Comparison of ENCODE assay signal across 25 cellular contexts in the genomic region with DNA sequence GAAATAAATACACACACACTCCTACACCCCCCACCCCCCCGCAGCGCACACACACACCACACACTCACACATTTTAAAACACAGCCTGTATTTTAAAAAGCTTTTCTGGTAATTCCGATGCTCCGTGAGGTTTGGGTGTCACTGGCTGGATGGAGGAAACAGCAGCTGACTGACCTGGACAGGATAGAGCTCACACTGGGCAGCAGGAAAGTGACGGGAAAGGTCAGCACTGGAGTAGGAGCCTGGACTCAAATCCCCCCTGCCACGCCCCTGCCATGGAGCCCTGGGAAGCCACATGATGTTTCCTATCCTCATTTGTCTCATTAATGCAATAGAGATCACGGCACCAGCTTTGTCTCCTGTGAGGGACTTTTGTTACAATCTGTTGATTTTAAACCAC.
"Had no signal": no experiment of that assay in that cellular context is flagged by ENCODE, and none has a peak within 500 bp of the region (broad histone marks: within the 10 kb centered on the region; RNA-seq: fewer than 3 reads in every experiment).

No MANE protein-coding gene starts in this region.

- H3K27ac Mint-ChIP-seq: dendritic cell treated with granulocyte-macrophage colony-stimulating factor and Interleukin-4, amounts not matched to agents 40 ng/mL and 50 ng/mL, for 4 days; mesothelial cell of epicardium had no signal

- H3K9me3 ChIP-seq: colonic mucosa, esophagus squamous epithelium, gastrocnemius medialis, heart right ventricle, left lung, lower lobe of right lung had no signal

- H3K36me3 Mint-ChIP-seq: mesothelial cell of epicardium had no signal

- H3K27ac ChIP-seq: colonic mucosa, dorsolateral prefrontal cortex, epithelial cell of prostate, esophagus squamous epithelium, gastrocnemius medialis, heart right ventricle, left lung, lower lobe of right lung had no signal

- DNase-seq: colonic mucosa; cortex of kidney; dorsolateral prefrontal cortex; effector CD4-positive, alpha-beta T cell; effector memory CD4-positive, alpha-beta T cell; erythroblast; esophagus squamous epithelium; foreskin fibroblast; foreskin melanocyte; gastrocnemius medialis; glutamatergic neuron; head of caudate nucleus; heart right ventricle; hippocampal formation; left cardiac atrium; left lung; left ventricle myocardium superior; lower lobe of right lung; mesenchymal stem cell had no signal

- H3K9me3 Mint-ChIP-seq: dendritic cell treated with granulocyte-macrophage colony-stimulating factor and Interleukin-4, amounts not matched to agents 40 ng/mL and 50 ng/mL, for 4 days; mesothelial cell of epicardium had no signal

- H3K4me1 ChIP-seq: colonic mucosa, esophagus squamous epithelium, gastrocnemius medialis, heart right ventricle, left lung had no signal

- H3K4me1 Mint-ChIP-seq: mesothelial cell of epicardium had no signal

- H3K27me3 Mint-ChIP-seq: dendritic cell treated with granulocyte-macrophage colony-stimulating factor and Interleukin-4, amounts not matched to agents 40 ng/mL and 50 ng/mL, for 4 days had no signal

- H3K36me3 ChIP-seq: colonic mucosa, esophagus squamous epithelium, gastrocnemius medialis, left lung, lower lobe of right lung had no signal

- H3K27me3 ChIP-seq: colonic mucosa, dorsolateral prefrontal cortex, esophagus squamous epithelium, gastrocnemius medialis, heart right ventricle, left lung had no signal

- FAIRE-seq: islet of Langerhans, keratinocyte had no signal

- H3K4me3 ChIP-seq: colonic mucosa, dorsolateral prefrontal cortex, esophagus squamous epithelium, gastrocnemius medialis, heart right ventricle, left lung, lower lobe of right lung had no signal

- ATAC-seq: esophagus mucosa, gastrocnemius medialis, left cardiac atrium, left lung, left ventricle myocardium superior, lower lobe of right lung had no signal

- H3K4me3 Mint-ChIP-seq: dendritic cell treated with granulocyte-macrophage colony-stimulating factor and Interleukin-4, amounts not matched to agents 40 ng/mL and 50 ng/mL, for 4 days; mesothelial cell of epicardium had no signal
